Comparison of ENCODE assay signal across 17 cellular contexts in genomic region chr2:114534728-114535084, GRCh38.
"Had no signal": no experiment of that assay in that cellular context is flagged by ENCODE, and none has a peak within 500 bp of the region (broad histone marks: within the 10 kb centered on the region; RNA-seq: fewer than 3 reads in every experiment).

No MANE protein-coding gene starts in this region.

- H3K9me3 ChIP-seq: neutrophil, tibial artery, upper lobe of right lung had no signal

- H3K9me3 Mint-ChIP-seq: naive B cell, nephron progenitor cell had no signal

- H3K27me3 ChIP-seq: foreskin keratinocyte, neutrophil, tibial artery, upper lobe of right lung had no signal

- H3K36me3 Mint-ChIP-seq: immature natural killer cell, naive B cell had no signal

- H3K4me1 ChIP-seq: foreskin keratinocyte, upper lobe of right lung had no signal

- H3K4me1 Mint-ChIP-seq: immature natural killer cell, naive B cell, nephron progenitor cell had no signal

- H3K4me3 Mint-ChIP-seq: immature natural killer cell, naive B cell, nephron progenitor cell had no signal

- H3K4me3 ChIP-seq: lung, tibial artery, upper lobe of right lung had no signal

- H3K36me3 ChIP-seq: neutrophil, tibial artery, upper lobe of right lung had no signal

- DNase-seq: cerebellar nuclear complex; dermis blood vessel endothelial cell; erythroblast; foreskin keratinocyte; immature natural killer cell; left ventricle myocardium superior; mesenchymal stem cell; naive B cell; nephron progenitor cell; right cardiac atrium; small intestine; stimulated activated CD4-positive, alpha-beta T cell treated with anti-CD3 and anti-CD28 coated beads, Interleukin-2, amount 100 ng/mL, for 48 hours; stimulated activated naive CD8-positive, alpha-beta T cell treated with anti-CD3 and anti-CD28 coated beads, Interleukin-15, Interleukin-2, amounts not matched to agents 100 U/mL and 50 U/mL, for 24 hours; tibial artery; upper lobe of right lung had no signal

- H3K27ac ChIP-seq: foreskin keratinocyte, neutrophil, tibial artery, upper lobe of right lung had no signal

- H3K27ac Mint-ChIP-seq: immature natural killer cell, naive B cell, nephron progenitor cell had no signal
